ENCODE assay signal across 1 cellular context in the genomic region with DNA sequence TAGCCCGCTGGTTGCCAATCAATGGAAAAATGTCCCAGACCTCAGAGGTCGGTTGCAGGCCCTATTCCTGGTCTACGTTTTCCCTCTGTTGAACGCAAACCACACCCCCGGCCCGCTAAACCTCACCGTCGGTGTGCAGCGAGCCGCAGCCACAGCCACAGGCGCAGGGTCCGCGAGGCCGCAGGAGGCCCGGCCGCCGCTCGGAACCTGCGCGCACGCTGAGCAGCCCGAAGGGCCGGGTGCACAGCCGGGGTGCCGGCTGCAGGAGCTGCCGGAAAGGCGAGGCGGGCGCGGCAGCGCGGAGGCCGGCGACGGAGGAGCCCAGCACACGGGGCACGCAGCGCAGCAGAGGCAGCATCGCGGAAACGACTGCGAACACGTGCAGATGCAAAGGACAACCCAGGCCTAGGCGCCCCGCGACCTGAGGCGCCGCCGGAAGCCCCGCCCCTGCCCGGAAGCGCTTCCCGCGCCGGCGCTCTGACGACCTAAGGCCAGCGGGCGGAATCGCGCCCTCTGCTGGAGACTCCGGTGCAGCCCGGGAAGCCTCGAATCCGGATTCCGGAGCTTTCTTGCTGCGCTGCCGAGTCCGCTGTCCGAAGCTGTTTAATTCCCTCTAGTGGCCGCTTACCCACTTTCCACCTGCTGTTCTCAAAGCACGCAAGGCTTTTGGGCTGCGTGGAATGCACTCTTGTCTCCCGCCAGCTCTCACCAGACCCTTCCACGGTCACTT.
TF ChIP-seq lines count a peak whose summit lies in the region.

A gene with protein sequence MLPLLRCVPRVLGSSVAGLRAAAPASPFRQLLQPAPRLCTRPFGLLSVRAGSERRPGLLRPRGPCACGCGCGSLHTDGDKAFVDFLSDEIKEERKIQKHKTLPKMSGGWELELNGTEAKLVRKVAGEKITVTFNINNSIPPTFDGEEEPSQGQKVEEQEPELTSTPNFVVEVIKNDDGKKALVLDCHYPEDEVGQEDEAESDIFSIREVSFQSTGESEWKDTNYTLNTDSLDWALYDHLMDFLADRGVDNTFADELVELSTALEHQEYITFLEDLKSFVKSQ (minus strand): TSS at position 440 of the 730 bp plus-strand sequence. CDS start 82 bp downstream, at position 358.

TF ChIP-seq in WTC11, 78 proteins besides CTCF, POLR2A, EP300 and RAD21 (continued from another document and continues in another):
- TF ChIP-seq, protein P1, sequence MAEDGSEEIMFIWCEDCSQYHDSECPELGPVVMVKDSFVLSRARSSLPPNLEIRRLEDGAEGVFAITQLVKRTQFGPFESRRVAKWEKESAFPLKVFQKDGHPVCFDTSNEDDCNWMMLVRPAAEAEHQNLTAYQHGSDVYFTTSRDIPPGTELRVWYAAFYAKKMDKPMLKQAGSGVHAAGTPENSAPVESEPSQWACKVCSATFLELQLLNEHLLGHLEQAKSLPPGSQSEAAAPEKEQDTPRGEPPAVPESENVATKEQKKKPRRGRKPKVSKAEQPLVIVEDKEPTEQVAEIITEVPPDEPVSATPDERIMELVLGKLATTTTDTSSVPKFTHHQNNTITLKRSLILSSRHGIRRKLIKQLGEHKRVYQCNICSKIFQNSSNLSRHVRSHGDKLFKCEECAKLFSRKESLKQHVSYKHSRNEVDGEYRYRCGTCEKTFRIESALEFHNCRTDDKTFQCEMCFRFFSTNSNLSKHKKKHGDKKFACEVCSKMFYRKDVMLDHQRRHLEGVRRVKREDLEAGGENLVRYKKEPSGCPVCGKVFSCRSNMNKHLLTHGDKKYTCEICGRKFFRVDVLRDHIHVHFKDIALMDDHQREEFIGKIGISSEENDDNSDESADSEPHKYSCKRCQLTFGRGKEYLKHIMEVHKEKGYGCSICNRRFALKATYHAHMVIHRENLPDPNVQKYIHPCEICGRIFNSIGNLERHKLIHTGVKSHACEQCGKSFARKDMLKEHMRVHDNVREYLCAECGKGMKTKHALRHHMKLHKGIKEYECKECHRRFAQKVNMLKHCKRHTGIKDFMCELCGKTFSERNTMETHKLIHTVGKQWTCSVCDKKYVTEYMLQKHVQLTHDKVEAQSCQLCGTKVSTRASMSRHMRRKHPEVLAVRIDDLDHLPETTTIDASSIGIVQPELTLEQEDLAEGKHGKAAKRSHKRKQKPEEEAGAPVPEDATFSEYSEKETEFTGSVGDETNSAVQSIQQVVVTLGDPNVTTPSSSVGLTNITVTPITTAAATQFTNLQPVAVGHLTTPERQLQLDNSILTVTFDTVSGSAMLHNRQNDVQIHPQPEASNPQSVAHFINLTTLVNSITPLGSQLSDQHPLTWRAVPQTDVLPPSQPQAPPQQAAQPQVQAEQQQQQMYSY (CRISPR knock-in tag; IDR thresholded peaks at IDR 0.05): peak; percentile 86
- TF ChIP-seq NR1H2 (CRISPR knock-in tag; IDR thresholded peaks at IDR 0.05): no peak
- TF ChIP-seq, protein P2, sequence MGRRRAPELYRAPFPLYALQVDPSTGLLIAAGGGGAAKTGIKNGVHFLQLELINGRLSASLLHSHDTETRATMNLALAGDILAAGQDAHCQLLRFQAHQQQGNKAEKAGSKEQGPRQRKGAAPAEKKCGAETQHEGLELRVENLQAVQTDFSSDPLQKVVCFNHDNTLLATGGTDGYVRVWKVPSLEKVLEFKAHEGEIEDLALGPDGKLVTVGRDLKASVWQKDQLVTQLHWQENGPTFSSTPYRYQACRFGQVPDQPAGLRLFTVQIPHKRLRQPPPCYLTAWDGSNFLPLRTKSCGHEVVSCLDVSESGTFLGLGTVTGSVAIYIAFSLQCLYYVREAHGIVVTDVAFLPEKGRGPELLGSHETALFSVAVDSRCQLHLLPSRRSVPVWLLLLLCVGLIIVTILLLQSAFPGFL (CRISPR knock-in tag; IDR thresholded peaks at IDR 0.05; ENCODE audit: borderline replicate concordance): no peak
- no peak for TF ChIP-seq GTF2I (CRISPR knock-in tag; conservative IDR thresholded peaks at IDR 0.05)
- TF ChIP-seq, protein P3, sequence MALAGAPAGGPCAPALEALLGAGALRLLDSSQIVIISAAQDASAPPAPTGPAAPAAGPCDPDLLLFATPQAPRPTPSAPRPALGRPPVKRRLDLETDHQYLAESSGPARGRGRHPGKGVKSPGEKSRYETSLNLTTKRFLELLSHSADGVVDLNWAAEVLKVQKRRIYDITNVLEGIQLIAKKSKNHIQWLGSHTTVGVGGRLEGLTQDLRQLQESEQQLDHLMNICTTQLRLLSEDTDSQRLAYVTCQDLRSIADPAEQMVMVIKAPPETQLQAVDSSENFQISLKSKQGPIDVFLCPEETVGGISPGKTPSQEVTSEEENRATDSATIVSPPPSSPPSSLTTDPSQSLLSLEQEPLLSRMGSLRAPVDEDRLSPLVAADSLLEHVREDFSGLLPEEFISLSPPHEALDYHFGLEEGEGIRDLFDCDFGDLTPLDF (CRISPR knock-in tag; IDR thresholded peaks at IDR 0.05): peak; percentile 24; the same call in 1 of the 2 replicates
- TF ChIP-seq, protein P4, sequence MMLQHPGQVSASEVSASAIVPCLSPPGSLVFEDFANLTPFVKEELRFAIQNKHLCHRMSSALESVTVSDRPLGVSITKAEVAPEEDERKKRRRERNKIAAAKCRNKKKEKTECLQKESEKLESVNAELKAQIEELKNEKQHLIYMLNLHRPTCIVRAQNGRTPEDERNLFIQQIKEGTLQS (CRISPR knock-in tag; conservative IDR thresholded peaks at IDR 0.05): no peak
- peak; percentile 69; the same call in 1 of the 2 replicates for TF ChIP-seq TEAD1 (CRISPR knock-in tag; IDR thresholded peaks at IDR 0.05)
- TF ChIP-seq NFATC4 (CRISPR knock-in tag; IDR thresholded peaks at IDR 0.05): no peak
- TF ChIP-seq, protein P5, sequence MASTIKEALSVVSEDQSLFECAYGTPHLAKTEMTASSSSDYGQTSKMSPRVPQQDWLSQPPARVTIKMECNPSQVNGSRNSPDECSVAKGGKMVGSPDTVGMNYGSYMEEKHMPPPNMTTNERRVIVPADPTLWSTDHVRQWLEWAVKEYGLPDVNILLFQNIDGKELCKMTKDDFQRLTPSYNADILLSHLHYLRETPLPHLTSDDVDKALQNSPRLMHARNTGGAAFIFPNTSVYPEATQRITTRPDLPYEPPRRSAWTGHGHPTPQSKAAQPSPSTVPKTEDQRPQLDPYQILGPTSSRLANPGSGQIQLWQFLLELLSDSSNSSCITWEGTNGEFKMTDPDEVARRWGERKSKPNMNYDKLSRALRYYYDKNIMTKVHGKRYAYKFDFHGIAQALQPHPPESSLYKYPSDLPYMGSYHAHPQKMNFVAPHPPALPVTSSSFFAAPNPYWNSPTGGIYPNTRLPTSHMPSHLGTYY (CRISPR knock-in tag; IDR thresholded peaks at IDR 0.05): no peak
- TF ChIP-seq, protein P6, sequence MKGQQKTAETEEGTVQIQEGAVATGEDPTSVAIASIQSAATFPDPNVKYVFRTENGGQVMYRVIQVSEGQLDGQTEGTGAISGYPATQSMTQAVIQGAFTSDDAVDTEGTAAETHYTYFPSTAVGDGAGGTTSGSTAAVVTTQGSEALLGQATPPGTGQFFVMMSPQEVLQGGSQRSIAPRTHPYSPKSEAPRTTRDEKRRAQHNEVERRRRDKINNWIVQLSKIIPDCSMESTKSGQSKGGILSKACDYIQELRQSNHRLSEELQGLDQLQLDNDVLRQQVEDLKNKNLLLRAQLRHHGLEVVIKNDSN (CRISPR knock-in tag; IDR thresholded peaks at IDR 0.05): peak; percentile 68
- TF ChIP-seq IRF2 (CRISPR knock-in tag; IDR thresholded peaks at IDR 0.05; ENCODE audit: borderline replicate concordance, low read depth): no peak
- TF ChIP-seq, protein P7, sequence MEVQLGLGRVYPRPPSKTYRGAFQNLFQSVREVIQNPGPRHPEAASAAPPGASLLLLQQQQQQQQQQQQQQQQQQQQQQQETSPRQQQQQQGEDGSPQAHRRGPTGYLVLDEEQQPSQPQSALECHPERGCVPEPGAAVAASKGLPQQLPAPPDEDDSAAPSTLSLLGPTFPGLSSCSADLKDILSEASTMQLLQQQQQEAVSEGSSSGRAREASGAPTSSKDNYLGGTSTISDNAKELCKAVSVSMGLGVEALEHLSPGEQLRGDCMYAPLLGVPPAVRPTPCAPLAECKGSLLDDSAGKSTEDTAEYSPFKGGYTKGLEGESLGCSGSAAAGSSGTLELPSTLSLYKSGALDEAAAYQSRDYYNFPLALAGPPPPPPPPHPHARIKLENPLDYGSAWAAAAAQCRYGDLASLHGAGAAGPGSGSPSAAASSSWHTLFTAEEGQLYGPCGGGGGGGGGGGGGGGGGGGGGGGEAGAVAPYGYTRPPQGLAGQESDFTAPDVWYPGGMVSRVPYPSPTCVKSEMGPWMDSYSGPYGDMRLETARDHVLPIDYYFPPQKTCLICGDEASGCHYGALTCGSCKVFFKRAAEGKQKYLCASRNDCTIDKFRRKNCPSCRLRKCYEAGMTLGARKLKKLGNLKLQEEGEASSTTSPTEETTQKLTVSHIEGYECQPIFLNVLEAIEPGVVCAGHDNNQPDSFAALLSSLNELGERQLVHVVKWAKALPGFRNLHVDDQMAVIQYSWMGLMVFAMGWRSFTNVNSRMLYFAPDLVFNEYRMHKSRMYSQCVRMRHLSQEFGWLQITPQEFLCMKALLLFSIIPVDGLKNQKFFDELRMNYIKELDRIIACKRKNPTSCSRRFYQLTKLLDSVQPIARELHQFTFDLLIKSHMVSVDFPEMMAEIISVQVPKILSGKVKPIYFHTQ (CRISPR knock-in tag; IDR thresholded peaks at IDR 0.05): no peak
- no peak for TF ChIP-seq ZNF121 (CRISPR knock-in tag; IDR thresholded peaks at IDR 0.05)
- TF ChIP-seq, protein P8, sequence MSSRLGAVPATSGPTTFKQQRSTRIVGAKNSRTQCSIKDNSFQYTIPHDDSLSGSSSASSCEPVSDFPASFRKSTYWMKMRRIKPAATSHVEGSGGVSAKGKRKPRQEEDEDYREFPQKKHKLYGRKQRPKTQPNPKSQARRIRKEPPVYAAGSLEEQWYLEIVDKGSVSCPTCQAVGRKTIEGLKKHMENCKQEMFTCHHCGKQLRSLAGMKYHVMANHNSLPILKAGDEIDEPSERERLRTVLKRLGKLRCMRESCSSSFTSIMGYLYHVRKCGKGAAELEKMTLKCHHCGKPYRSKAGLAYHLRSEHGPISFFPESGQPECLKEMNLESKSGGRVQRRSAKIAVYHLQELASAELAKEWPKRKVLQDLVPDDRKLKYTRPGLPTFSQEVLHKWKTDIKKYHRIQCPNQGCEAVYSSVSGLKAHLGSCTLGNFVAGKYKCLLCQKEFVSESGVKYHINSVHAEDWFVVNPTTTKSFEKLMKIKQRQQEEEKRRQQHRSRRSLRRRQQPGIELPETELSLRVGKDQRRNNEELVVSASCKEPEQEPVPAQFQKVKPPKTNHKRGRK (CRISPR knock-in tag; IDR thresholded peaks at IDR 0.05; ENCODE audit: borderline replicate concordance): no peak
- TF ChIP-seq NR2C2 (CRISPR knock-in tag; IDR thresholded peaks at IDR 0.05): 0 out of 2 replicates have a peak, but pooled peaks have one; percentile 53
- no peak for TF ChIP-seq MXD4 (CRISPR knock-in tag; IDR thresholded peaks at IDR 0.05; ENCODE audit: borderline replicate concordance)
- TF ChIP-seq TCF7 (CRISPR knock-in tag; IDR thresholded peaks at IDR 0.05; ENCODE audit: low read depth): no peak
- peak; percentile 91 for TF ChIP-seq FOXP1 (CRISPR knock-in tag; IDR thresholded peaks at IDR 0.05; ENCODE audit: borderline replicate concordance)
- TF ChIP-seq, protein P9, sequence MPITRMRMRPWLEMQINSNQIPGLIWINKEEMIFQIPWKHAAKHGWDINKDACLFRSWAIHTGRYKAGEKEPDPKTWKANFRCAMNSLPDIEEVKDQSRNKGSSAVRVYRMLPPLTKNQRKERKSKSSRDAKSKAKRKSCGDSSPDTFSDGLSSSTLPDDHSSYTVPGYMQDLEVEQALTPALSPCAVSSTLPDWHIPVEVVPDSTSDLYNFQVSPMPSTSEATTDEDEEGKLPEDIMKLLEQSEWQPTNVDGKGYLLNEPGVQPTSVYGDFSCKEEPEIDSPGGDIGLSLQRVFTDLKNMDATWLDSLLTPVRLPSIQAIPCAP (CRISPR knock-in tag; IDR thresholded peaks at IDR 0.05): no peak
- TF ChIP-seq ZNF138 (CRISPR knock-in tag; conservative IDR thresholded peaks at IDR 0.05): 0 out of 2 replicates have a peak, but pooled peaks have one; percentile 55
- no peak for TF ChIP-seq NR3C1 (CRISPR knock-in tag; conservative IDR thresholded peaks at IDR 0.05; ENCODE audit: low read depth)
- TF ChIP-seq, protein P10, sequence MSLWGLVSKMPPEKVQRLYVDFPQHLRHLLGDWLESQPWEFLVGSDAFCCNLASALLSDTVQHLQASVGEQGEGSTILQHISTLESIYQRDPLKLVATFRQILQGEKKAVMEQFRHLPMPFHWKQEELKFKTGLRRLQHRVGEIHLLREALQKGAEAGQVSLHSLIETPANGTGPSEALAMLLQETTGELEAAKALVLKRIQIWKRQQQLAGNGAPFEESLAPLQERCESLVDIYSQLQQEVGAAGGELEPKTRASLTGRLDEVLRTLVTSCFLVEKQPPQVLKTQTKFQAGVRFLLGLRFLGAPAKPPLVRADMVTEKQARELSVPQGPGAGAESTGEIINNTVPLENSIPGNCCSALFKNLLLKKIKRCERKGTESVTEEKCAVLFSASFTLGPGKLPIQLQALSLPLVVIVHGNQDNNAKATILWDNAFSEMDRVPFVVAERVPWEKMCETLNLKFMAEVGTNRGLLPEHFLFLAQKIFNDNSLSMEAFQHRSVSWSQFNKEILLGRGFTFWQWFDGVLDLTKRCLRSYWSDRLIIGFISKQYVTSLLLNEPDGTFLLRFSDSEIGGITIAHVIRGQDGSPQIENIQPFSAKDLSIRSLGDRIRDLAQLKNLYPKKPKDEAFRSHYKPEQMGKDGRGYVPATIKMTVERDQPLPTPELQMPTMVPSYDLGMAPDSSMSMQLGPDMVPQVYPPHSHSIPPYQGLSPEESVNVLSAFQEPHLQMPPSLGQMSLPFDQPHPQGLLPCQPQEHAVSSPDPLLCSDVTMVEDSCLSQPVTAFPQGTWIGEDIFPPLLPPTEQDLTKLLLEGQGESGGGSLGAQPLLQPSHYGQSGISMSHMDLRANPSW (CRISPR knock-in tag; conservative IDR thresholded peaks at IDR 0.05; ENCODE audit: low read depth): no peak
- TF ChIP-seq, protein P11, sequence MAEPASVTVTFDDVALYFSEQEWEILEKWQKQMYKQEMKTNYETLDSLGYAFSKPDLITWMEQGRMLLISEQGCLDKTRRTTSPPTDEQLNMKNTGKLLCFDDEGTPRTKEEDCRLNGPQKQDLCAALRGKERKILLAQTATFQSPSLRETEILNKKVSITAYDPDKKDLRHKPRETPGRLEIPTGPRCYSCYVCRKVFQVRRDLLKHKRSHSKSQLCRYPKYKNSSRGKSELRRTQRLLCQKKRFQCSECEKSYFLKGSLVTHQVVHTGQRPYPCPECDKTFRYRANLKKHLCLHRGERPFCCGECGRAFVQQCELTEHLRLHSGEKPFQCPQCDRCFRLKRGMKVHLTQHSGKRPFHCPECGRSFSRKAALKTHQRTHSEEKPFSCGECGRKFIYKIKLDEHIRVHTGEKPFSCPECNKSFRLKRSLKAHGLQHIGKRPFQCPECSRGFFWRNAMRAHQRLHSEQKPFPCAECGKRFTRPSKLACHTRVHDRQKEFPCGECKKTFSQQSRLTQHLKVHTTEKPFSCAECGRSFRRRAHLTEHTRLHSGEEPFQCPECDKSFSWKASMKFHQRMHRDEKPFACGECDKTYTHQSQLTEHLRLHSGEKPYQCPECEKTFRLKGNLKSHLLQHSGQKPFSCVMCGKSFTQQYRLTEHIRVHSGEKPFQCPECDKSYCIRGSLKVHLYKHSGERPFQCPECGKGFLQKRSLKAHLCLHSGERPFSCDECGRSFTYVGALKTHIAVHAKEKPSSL (CRISPR knock-in tag; conservative IDR thresholded peaks at IDR 0.05): no peak
- TF ChIP-seq, protein P12, sequence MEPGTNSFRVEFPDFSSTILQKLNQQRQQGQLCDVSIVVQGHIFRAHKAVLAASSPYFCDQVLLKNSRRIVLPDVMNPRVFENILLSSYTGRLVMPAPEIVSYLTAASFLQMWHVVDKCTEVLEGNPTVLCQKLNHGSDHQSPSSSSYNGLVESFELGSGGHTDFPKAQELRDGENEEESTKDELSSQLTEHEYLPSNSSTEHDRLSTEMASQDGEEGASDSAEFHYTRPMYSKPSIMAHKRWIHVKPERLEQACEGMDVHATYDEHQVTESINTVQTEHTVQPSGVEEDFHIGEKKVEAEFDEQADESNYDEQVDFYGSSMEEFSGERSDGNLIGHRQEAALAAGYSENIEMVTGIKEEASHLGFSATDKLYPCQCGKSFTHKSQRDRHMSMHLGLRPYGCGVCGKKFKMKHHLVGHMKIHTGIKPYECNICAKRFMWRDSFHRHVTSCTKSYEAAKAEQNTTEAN (CRISPR knock-in tag; IDR thresholded peaks at IDR 0.05): no peak
- TF ChIP-seq ZNF219 (CRISPR knock-in tag; IDR thresholded peaks at IDR 0.05; ENCODE audit: borderline replicate concordance): peak; percentile 74; the same call in 1 of the 2 replicates
- 0 out of 2 replicates have a peak, but pooled peaks have one; percentile 21 for TF ChIP-seq TEAD4 (CRISPR knock-in tag; IDR thresholded peaks at IDR 0.05)
